Comparison of ENCODE assay signal across 21 cellular contexts in the genomic region with DNA sequence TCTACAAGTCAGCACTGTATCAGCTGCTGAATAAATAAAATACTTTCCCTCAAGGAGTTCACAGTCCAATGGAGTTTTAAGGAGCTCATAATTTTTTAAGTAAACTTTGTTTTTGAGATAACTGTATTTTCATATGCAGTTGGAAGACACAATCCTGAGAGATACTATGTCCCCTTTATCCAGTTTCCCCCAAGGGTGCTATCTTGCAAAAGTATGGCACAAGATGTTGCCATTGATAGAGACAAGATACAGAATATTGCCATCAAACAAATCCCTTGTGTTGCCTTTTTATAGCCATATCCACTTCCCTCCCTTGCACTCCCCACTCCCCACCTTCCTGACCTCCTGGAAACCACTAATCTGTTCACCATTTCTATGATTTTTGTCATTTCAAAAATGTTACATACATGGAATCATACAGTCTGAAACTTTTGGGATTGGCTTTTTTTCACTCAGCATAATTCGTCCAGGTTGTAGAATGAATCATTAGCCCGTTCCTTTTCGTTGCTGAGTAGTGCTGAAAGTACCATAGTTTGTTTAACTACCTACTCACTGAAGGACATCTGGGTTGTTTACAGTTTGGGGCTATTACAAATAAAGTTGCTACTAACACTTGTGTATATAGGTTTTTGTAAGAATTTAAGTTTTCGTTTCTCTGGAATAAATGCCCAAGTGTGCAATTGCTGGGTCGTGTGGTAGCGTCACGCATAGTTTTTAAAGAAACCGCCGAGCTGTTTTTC. TPM values are rescaled to one million over a fixed set of nuclear protein-coding genes. Genes with fewer than 3 reads are reported as not detected.
DNase-seq lines count a peak whose midpoint lies in the region; ATAC-seq, FAIRE-seq and TF ChIP-seq lines count a peak whose summit lies in the region.
"Had no signal": no experiment of that assay in that cellular context is flagged by ENCODE, and none has a peak within 500 bp of the region (broad histone marks: within the 10 kb centered on the region; RNA-seq: fewer than 3 reads in every experiment).

No MANE protein-coding gene starts in this region.

- no peak overlapping the region for H3K9ac ChIP-seq in astrocyte (ENCODE audit: low read length)
- peak overlapping the region; percentile 43 for H3K9ac ChIP-seq in liver (ENCODE audit: low read depth in 1 of 2, low read length in 2 of 2)
- H3K9ac ChIP-seq: BLaER1 had no signal

- H4K20me1 ChIP-seq in astrocyte (ENCODE audit: insufficient read depth, low read length) = no peaks in the 10 kb centered on the region
- H4K20me1 ChIP-seq: BLaER1 had no signal

- H3K4me3 Mint-ChIP-seq in astrocyte (ENCODE audit: unreplicated experiment) (no peak overlapping the region), progenitor cell of endocrine pancreas (ENCODE audit: low read depth) (no peak overlapping the region)
- H3K4me3 Mint-ChIP-seq in activated CD4-positive, alpha-beta T cell treated with anti-CD3 and anti-CD28 coated beads, Interleukin-2, amount 10 ng/mL, durations not matched to agents 24 days and 14 days = no peak overlapping the region
- H3K4me3 Mint-ChIP-seq: B cell; CD4-positive, CD25-positive, alpha-beta regulatory T cell; CD8-positive, alpha-beta T cell had no signal

- H3K9me3 Mint-ChIP-seq in astrocyte (ENCODE audit: unreplicated experiment) (no peaks in the 10 kb centered on the region), progenitor cell of endocrine pancreas (ENCODE audit: low read depth) (peaks cover 3% of the 10 kb centered on the region)
- peaks cover 11% of the 10 kb centered on the region for H3K9me3 Mint-ChIP-seq in activated CD4-positive, alpha-beta T cell treated with anti-CD3 and anti-CD28 coated beads, Interleukin-2, amount 10 ng/mL, durations not matched to agents 24 days and 14 days
- H3K9me3 Mint-ChIP-seq: CD8-positive, alpha-beta T cell had no signal

- H3K79me2 ChIP-seq in astrocyte (ENCODE audit: insufficient read depth, low read length) = no peaks in the 10 kb centered on the region

- H3K4me1 Mint-ChIP-seq in astrocyte (ENCODE audit: low read depth, unreplicated experiment) (peaks cover 10% of the 10 kb centered on the region), progenitor cell of endocrine pancreas (ENCODE audit: low read depth) (no peaks in the 10 kb centered on the region)
- H3K4me1 Mint-ChIP-seq in activated CD4-positive, alpha-beta T cell treated with anti-CD3 and anti-CD28 coated beads, Interleukin-2, amount 10 ng/mL, durations not matched to agents 24 days and 14 days = peaks cover 31% of the 10 kb centered on the region

- DNase-seq in GM18507 (ENCODE audit: extremely low spot score, insufficient read length, low read depth) = no peak
- DNase-seq in astrocyte (ENCODE audit: low read depth) = no peak
- no peak for DNase-seq in progenitor cell of endocrine pancreas (ENCODE audit: low spot score, unreplicated experiment)
- DNase-seq in stimulated activated CD4-positive, alpha-beta T cell treated with anti-CD3 and anti-CD28 coated beads, Interleukin-1b, Interleukin-23, amount 100 ng/mL, for 48 hours = no peak
- DNase-seq in HK-2 (ENCODE audit: unreplicated experiment) = no peak
- no peak for DNase-seq in activated CD4-positive, alpha-beta T cell treated with anti-CD3 and anti-CD28 coated beads, Interleukin-2, amount 10 ng/mL, durations not matched to agents 24 days and 14 days
- DNase-seq: 8988T; Caco-2; CD4-positive, CD25-positive, alpha-beta regulatory T cell; CD8-positive, alpha-beta T cell; DMS153; DND-41; GOT3 had no signal

- H3K27ac ChIP-seq in astrocyte (ENCODE audit: low read depth, low read length) (no peak overlapping the region), liver (ENCODE audit: low read depth in 1 of 2, low read length in 2 of 2) (peak overlapping the region; percentile 5 to 51)
- H3K27ac ChIP-seq: BLaER1, C4-2B had no signal

- TF ChIP-seq CTCF in astrocyte (IDR thresholded peaks at IDR 0.05; ENCODE audit: insufficient read depth, low read depth, low read length) = no peak
- no peak for TF ChIP-seq CTCF in liver (IDR thresholded peaks at IDR 0.05; ENCODE audit: low read depth, low read length, missing input control)
- no peak for TF ChIP-seq CTCF in progenitor cell of endocrine pancreas (IDR thresholded peaks at IDR 0.05; ENCODE audit: unreplicated experiment)

- H2AFZ ChIP-seq in astrocyte (ENCODE audit: low read depth, low read length) = no peak overlapping the region

- H3K36me3 Mint-ChIP-seq in astrocyte (ENCODE audit: low read depth, unreplicated experiment) (no peaks in the 10 kb centered on the region), progenitor cell of endocrine pancreas (ENCODE audit: insufficient read depth) (no peaks in the 10 kb centered on the region)
- H3K36me3 Mint-ChIP-seq in activated CD4-positive, alpha-beta T cell treated with anti-CD3 and anti-CD28 coated beads, Interleukin-2, amount 10 ng/mL, durations not matched to agents 24 days and 14 days (ENCODE audit: low read depth) = peaks cover 14% of the 10 kb centered on the region
- H3K36me3 Mint-ChIP-seq: CD4-positive, CD25-positive, alpha-beta regulatory T cell; CD8-positive, alpha-beta T cell had no signal

- H3K27me3 ChIP-seq in astrocyte (ENCODE audit: insufficient read depth, low read length) (no peaks in the 10 kb centered on the region), liver (ENCODE audit: control insufficient read depth in 4 of 4, insufficient read depth in 4 of 4, low read length in 3 of 4) (no peaks in the 10 kb centered on the region)
- H3K27me3 ChIP-seq: BLaER1 had no signal

- no peak overlapping the region for H3K4me3 ChIP-seq in astrocyte (ENCODE audit: insufficient read depth, low read depth, low read length)
- H3K4me3 ChIP-seq in liver (ENCODE audit: low read depth in 1 of 3, low read length in 3 of 3) = peak overlapping the region in 2 of 3 donors; percentile 6 to 37
- H3K4me3 ChIP-seq: BLaER1, GM12878, HAP-1 had no signal

- H3K36me3 ChIP-seq in astrocyte (ENCODE audit: insufficient read depth, low read length) (no peaks in the 10 kb centered on the region), liver (ENCODE audit: control insufficient read depth in 4 of 4, insufficient read depth in 3 of 4, low read depth in 1 of 4, low read length in 3 of 4) (no peaks in the 10 kb centered on the region)
- H3K36me3 ChIP-seq: BLaER1, HAP-1 had no signal

- H3K4me1 ChIP-seq in astrocyte (ENCODE audit: insufficient read depth, low read length) (no peaks in the 10 kb centered on the region), liver (ENCODE audit: control insufficient read depth in 4 of 4, insufficient read depth in 4 of 4, low read length in 3 of 4) (peaks cover 7 to 46% (median 33%) of the 10 kb centered on the region in 4 donors)
- H3K4me1 ChIP-seq: BLaER1 had no signal

- peak; percentile 15 for FAIRE-seq in GM18507 (lab: Jason Lieb, UNC)
- FAIRE-seq in astrocyte (lab: Jason Lieb, UNC) = peak; percentile 5
- FAIRE-seq: GM12878, H54 had no signal

- no peak for ATAC-seq in GM19395 (IDR thresholded peaks at IDR 0.05; ENCODE audit: unreplicated experiment)
- ATAC-seq: CD8-positive, alpha-beta T cell; GM12878 had no signal

- intact Hi-C loops in activated CD4-positive, alpha-beta T cell treated with anti-CD3 and anti-CD28 coated beads, Interleukin-2, amount 10 ng/mL, durations not matched to agents 24 days and 14 days (cut with micrococcal nuclease) = no loop called here

- TF ChIP-seq RAD21 in liver (IDR thresholded peaks at IDR 0.05) = peak in 1 of 2 donors; percentile 7

- H3K27me3 Mint-ChIP-seq in astrocyte (ENCODE audit: low read depth, unreplicated experiment) (no peaks in the 10 kb centered on the region), progenitor cell of endocrine pancreas (no peaks in the 10 kb centered on the region)
- no peaks in the 10 kb centered on the region for H3K27me3 Mint-ChIP-seq in activated CD4-positive, alpha-beta T cell treated with anti-CD3 and anti-CD28 coated beads, Interleukin-2, amount 10 ng/mL, durations not matched to agents 24 days and 14 days
- H3K27me3 Mint-ChIP-seq: B cell; CD4-positive, CD25-positive, alpha-beta regulatory T cell had no signal

- H3K27ac Mint-ChIP-seq in astrocyte (ENCODE audit: unreplicated experiment) = no peak overlapping the region
- H3K27ac Mint-ChIP-seq in progenitor cell of endocrine pancreas = peak overlapping the region; percentile 67
- no peak overlapping the region for H3K27ac Mint-ChIP-seq in activated CD4-positive, alpha-beta T cell treated with anti-CD3 and anti-CD28 coated beads, Interleukin-2, amount 10 ng/mL, durations not matched to agents 24 days and 14 days
- H3K27ac Mint-ChIP-seq: B cell; CD4-positive, CD25-positive, alpha-beta regulatory T cell; CD8-positive, alpha-beta T cell had no signal

- H3K9me3 ChIP-seq in astrocyte (ENCODE audit: insufficient read depth, low read depth, low read length) = no peaks in the 10 kb centered on the region
- H3K9me3 ChIP-seq in liver (ENCODE audit: control insufficient read depth in 4 of 4, low read length in 3 of 4) = no peaks in the 10 kb centered on the region
- H3K9me3 ChIP-seq: BLaER1, Caco-2, HAP-1 had no signal

- H3K4me2 ChIP-seq in astrocyte (ENCODE audit: low read length) = no peak overlapping the region
- H3K4me2 ChIP-seq: BLaER1 had no signal

- 47% methylated on average over 9 of the region's 9 CpGs for WGBS in liver

TF ChIP-seq in liver, 16 proteins besides CTCF, POLR2A, EP300 and RAD21 (continues in another document):
- TF ChIP-seq, protein P1, sequence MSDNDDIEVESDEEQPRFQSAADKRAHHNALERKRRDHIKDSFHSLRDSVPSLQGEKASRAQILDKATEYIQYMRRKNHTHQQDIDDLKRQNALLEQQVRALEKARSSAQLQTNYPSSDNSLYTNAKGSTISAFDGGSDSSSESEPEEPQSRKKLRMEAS (IDR thresholded peaks at IDR 0.05) = no peak

RNA-seq across cellular contexts. Expression of gene SERTAD2, which starts 30.2 kb away (rescaled TPM):
- total RNA-seq in astrocyte (39.9 and 42.2 TPM in 2 replicates), liver (10 to 100 TPM in 1 of 2 donors, 1 to 10 TPM in 1; 5.8 to 13.3 TPM), progenitor cell of endocrine pancreas (19.0 and 20.7 TPM in 2 replicates)
- 1 to 10 TPM; 5.1 to 7.1 TPM for polyA plus RNA-seq in liver
- 24.6 and 26.7 TPM in 2 replicates for total RNA-seq in activated CD4-positive, alpha-beta T cell treated with anti-CD3 and anti-CD28 coated beads, Interleukin-2, amount 10 ng/mL, durations not matched to agents 24 days and 14 days
